In the genomic region with DNA sequence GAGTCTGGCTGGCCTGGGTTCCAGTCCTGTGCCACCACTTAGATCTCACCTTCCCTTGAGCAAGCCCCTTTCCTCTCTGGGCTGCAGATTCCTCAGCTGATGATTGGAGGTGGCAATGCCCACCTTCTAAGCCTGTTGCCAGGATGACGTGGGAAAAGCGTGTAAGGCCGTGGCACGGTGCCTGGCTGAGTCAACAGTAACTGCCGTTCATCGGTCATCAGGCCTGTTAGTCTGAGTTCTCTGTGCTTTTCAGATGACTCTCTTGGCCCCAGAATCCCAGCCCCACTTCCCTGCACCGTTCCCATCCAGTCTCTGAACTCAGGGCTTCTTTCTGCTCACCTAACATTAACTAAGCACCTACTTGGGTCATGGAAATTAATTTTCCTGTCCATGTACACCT, we compare ENCODE assay signal across 9 cellular contexts. TPM values are rescaled to one million over a fixed set of nuclear protein-coding genes. Genes with fewer than 3 reads are reported as not detected.
DNase-seq lines count a peak whose midpoint lies in the region; FAIRE-seq and TF ChIP-seq lines count a peak whose summit lies in the region.
"Not testable (repeated sequence)": the region's sequence is repeated elsewhere in the genome, so short reads cannot be mapped to it uniquely, and the experiment has no call there.
"Had no signal": no experiment of that assay in that cellular context is flagged by ENCODE, and none has a peak within 500 bp of the region (broad histone marks: within the 10 kb centered on the region; RNA-seq: fewer than 3 reads in every experiment).

No MANE protein-coding gene starts in this region.

- CTCF ChIA-PET in RWPE1 (lab: Yijun Ruan, JAX) = interaction anchor here (0.6 kb wide), 1 partner anchor 172 kb away, joined by 3 read pairs; no protein-coding TSS in a partner anchor

- not testable (repeated sequence) for TF ChIP-seq POLR2A in GM12891 (IDR thresholded peaks at IDR 0.05; ENCODE audit: low read depth, low read length)

- DNase-seq in AG10803 (ENCODE audit: low read depth) = peak; percentile 63
- DNase-seq in GM12891 (ENCODE audit: insufficient read length, low spot score); RWPE1 (ENCODE audit: low spot score): not testable (repeated sequence)
- peak; percentile 63 for DNase-seq in LHCN-M2 (ENCODE audit: low read depth)
- DNase-seq in astrocyte of the hippocampus (ENCODE audit: low read depth, low spot score) = peak; percentile 84
- peak; percentile 59 for DNase-seq in epithelial cell of prostate (ENCODE audit: low read depth, low spot score)
- DNase-seq in iris pigment epithelial cell (ENCODE audit: low read depth) = peak; percentile 43
- DNase-seq in renal cortical epithelial cell (ENCODE audit: low read depth) = peak; percentile 56

- not testable (repeated sequence) for TF ChIP-seq CTCF in AG10803 (conservative IDR thresholded peaks at IDR 0.05; ENCODE audit: low read length); RWPE1 (conservative IDR thresholded peaks at IDR 0.05; ENCODE audit: low read depth)

- H3K27ac ChIP-seq in RWPE1 = peak overlapping the region; percentile 98
- H3K27ac ChIP-seq in epithelial cell of prostate = peak overlapping the region; percentile 55

- POLR2A ChIA-PET in RWPE1 (lab: Yijun Ruan, JAX; ENCODE audit: low non-redundant PET) = interaction anchor here (0.6 kb wide), 1 partner anchor 131 kb away, joined by 3 read pairs; no protein-coding TSS in a partner anchor

- H3K4me3 ChIP-seq in AG10803 (ENCODE audit: low read length) = not testable (repeated sequence)

- peak; percentile 83 for FAIRE-seq in GM12891 (lab: Jason Lieb, UNC)

RNA-seq across cellular contexts. Expression of gene CROCC, which starts 27.3 kb away (rescaled TPM):
- 2.3 TPM for polyA plus RNA-seq in GM12891 (2012; ENCODE audit: low read depth, missing spikeins)
- total RNA-seq in LHCN-M2 (2014; rRNA removed) (9.4 and 12.3 TPM in 2 replicates), renal cortical epithelial cell (5.2 and 15.4 TPM in 2 replicates)
- 5.6 TPM for polyA plus RNA-seq in LHCN-M2 (2012)

RNA-seq across cellular contexts. Expression of gene MFAP2, which starts 31.4 kb away (rescaled TPM):
- polyA plus RNA-seq in GM12891 (2012; ENCODE audit: low read depth, missing spikeins) = not detected
- total RNA-seq in LHCN-M2 (2014; rRNA removed) (5.8 and 12.9 TPM in 2 replicates), renal cortical epithelial cell (2.6 and 10.6 TPM in 2 replicates)
- polyA plus RNA-seq in LHCN-M2 (2012) = 13.3 TPM
- total RNA-seq: CD8-positive, alpha-beta T cell had no signal

RNA-seq across cellular contexts. Expression of gene RNU1-2, which starts 53.2 kb away (rescaled TPM):
- 40.8 TPM for polyA plus RNA-seq in GM12891 (2012; ENCODE audit: low read depth, missing spikeins)
- total RNA-seq in LHCN-M2 (2014; rRNA removed) (under 0.01 TPM in 1 of 2 replicates, not detected in the other), renal cortical epithelial cell (under 0.01 TPM in 2 replicates)
- 19.4 TPM for polyA plus RNA-seq in LHCN-M2 (2012)
